In genomic region chr3:172918165-172918564, GRCh38 we compare ENCODE assay signal across 12 cellular contexts.
A peak's percentile ranks its signal among the peaks of the same experiment; 100 is the strongest.
DNase-seq lines count a peak whose midpoint lies in the region; ATAC-seq and TF ChIP-seq lines count a peak whose summit lies in the region.
"Had no signal": no experiment of that assay in that cellular context is flagged by ENCODE, and none has a peak within 500 bp of the region (broad histone marks: within the 10 kb centered on the region; RNA-seq: fewer than 3 reads in every experiment).

No MANE protein-coding gene starts in this region.

- no peaks in the 10 kb centered on the region for H3K79me2 ChIP-seq in ACC112 (ENCODE audit: control insufficient read depth, insufficient read depth, low read length, unreplicated experiment)

- H2AFZ ChIP-seq in ACC112 (ENCODE audit: low read length, unreplicated experiment), result peak overlapping the region; percentile 9

- no peak overlapping the region for H3K9ac ChIP-seq in adipocyte (ENCODE audit: low read length)
- H3K9ac ChIP-seq: BLaER1 treated with 17β-estradiol and CSF1 and Interleukin-3, amounts not matched to agents 10 nM and 100 nM had no signal

- no peak for TF ChIP-seq POLR2A in suprapubic skin (IDR thresholded peaks at IDR 0.05)

- H3K27ac ChIP-seq in ACC112 (ENCODE audit: low read depth, low read length) (no peak overlapping the region), suprapubic skin (no peak overlapping the region)
- H3K27ac ChIP-seq: BLaER1 treated with 17β-estradiol and CSF1 and Interleukin-3, amounts not matched to agents 10 nM and 100 nM; foreskin keratinocyte had no signal

- WGBS in suprapubic skin, result 25% methylated on average over 3 of the region's 3 CpGs

- ATAC-seq in left lobe of liver, result peak; percentile 44
- no peak for ATAC-seq in HG03469 (IDR thresholded peaks at IDR 0.05; ENCODE audit: unreplicated experiment)
- no peak for ATAC-seq in GM19455 (IDR thresholded peaks at IDR 0.05; ENCODE audit: unreplicated experiment)
- ATAC-seq: foreskin keratinocyte; natural killer cell treated with Interleukin-12 subunit alpha and Interleukin-12 subunit beta and Interleukin-15 and Interleukin-18, amount 100 ng/mL, for 72 hours; WTC11 had no signal

- TF ChIP-seq EP300 in suprapubic skin (IDR thresholded peaks at IDR 0.05), result no peak

- H3K4me3 ChIP-seq in ACC112 (ENCODE audit: low read depth, low read length) (no peak overlapping the region), MG63 (no peak overlapping the region), adipocyte (ENCODE audit: low read length) (no peak overlapping the region), suprapubic skin (no peak overlapping the region)
- H3K4me3 ChIP-seq: BLaER1 treated with 17β-estradiol and CSF1 and Interleukin-3, amounts not matched to agents 10 nM and 100 nM had no signal

- no peaks in the 10 kb centered on the region for H3K27me3 ChIP-seq in ACC112 (ENCODE audit: insufficient read depth, low read length)
- no peaks in the 10 kb centered on the region for H3K27me3 ChIP-seq in MG63
- no peaks in the 10 kb centered on the region for H3K27me3 ChIP-seq in adipocyte (replicated peaks; ENCODE audit: control insufficient read depth, insufficient read depth, low read length)
- H3K27me3 ChIP-seq in suprapubic skin, result no peaks in the 10 kb centered on the region
- H3K27me3 ChIP-seq: BLaER1 treated with 17β-estradiol and CSF1 and Interleukin-3, amounts not matched to agents 10 nM and 100 nM; foreskin keratinocyte had no signal

- H3K4me1 ChIP-seq in ACC112 (ENCODE audit: control insufficient read depth, insufficient read depth, low read length, unreplicated experiment) (peaks cover 23% of the 10 kb centered on the region), adipocyte (ENCODE audit: control insufficient read depth, insufficient read depth, low read length) (no peaks in the 10 kb centered on the region), suprapubic skin (no peaks in the 10 kb centered on the region)
- H3K4me1 ChIP-seq: foreskin keratinocyte had no signal

- H3K36me3 ChIP-seq in ACC112 (ENCODE audit: insufficient read depth, low read length) (no peaks in the 10 kb centered on the region), MG63 (no peaks in the 10 kb centered on the region), adipocyte (ENCODE audit: control insufficient read depth, insufficient read depth, low read length, severe bottlenecking) (no peaks in the 10 kb centered on the region), suprapubic skin (no peaks in the 10 kb centered on the region)
- H3K36me3 ChIP-seq: BLaER1 treated with 17β-estradiol and CSF1 and Interleukin-3, amounts not matched to agents 10 nM and 100 nM had no signal

- no peak for TF ChIP-seq CTCF in suprapubic skin (IDR thresholded peaks at IDR 0.05)

- DNase-seq in MG63, result peak; percentile 12
- DNase-seq in adipocyte (ENCODE audit: low read depth), result peak; percentile 55
- no peak for DNase-seq in left lobe of liver (ENCODE audit: low spot score)
- DNase-seq in suprapubic skin (ENCODE audit: low spot score in 2 of 2), result no peak
- no peak for DNase-seq in RKO (ENCODE audit: low spot score)
- DNase-seq: foreskin keratinocyte had no signal

- H3K9me3 ChIP-seq in MG63, result no peaks in the 10 kb centered on the region
- no peaks in the 10 kb centered on the region for H3K9me3 ChIP-seq in adipocyte (ENCODE audit: control insufficient read depth, low read length)
- H3K9me3 ChIP-seq in suprapubic skin, result no peaks in the 10 kb centered on the region
- H3K9me3 ChIP-seq: BLaER1 treated with 17β-estradiol and CSF1 and Interleukin-3, amounts not matched to agents 10 nM and 100 nM had no signal

Comparison
In these comparisons a context has a peak if more than half of its experiments do, and no peak if none do; other contexts are left out.
1. DNase-seq: peak in MG63 (single experiment) and adipocyte (single experiment); none in left lobe of liver (single experiment), suprapubic skin (0 of 2) and RKO (single experiment).